15 cellular contexts compared by ENCODE assay signal in the genomic region with DNA sequence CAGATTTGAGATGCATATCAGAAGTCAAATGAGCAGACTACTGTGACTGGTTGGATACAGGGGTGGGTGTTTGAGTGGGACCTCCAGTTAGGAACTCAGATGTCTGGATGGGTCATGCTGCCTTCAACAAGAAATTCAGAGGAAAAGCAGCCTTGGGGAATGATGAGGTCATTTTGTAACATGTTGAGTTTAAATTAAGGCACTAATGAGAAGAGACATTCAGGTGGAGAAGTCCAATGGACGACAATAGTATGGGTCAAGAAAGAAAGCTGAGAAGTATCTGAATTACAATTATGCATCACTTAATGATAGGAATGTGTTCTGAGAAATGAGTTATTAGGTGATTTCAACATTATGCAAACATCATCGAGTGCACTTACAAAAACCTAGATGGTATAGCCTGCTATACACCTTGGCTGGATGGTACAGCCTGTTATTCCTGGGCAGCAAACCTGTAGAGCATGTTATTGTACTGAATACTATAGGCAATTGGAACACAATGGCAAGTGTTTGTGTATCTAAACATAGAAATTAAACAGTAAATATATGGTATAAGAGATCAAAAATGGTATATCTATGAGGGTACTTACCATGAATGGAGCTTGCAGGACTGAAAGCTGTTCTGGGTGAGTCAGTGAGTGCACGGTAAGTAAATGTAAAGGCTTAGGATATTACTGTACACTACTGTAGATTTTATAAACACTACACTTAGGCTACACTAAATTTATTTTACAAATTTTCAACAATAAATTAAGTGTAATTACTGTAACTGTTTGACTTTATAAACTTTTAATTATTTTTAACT.
A peak's percentile ranks its signal among the peaks of the same experiment; 100 is the strongest.
DNase-seq lines count a peak whose midpoint lies in the region; ATAC-seq, FAIRE-seq and TF ChIP-seq lines count a peak whose summit lies in the region.
"Had no signal": no experiment of that assay in that cellular context is flagged by ENCODE, and none has a peak within 500 bp of the region (broad histone marks: within the 10 kb centered on the region; RNA-seq: fewer than 3 reads in every experiment).

No MANE protein-coding gene starts in this region.

- no peak for FAIRE-seq in kidney (lab: Jason Lieb, UNC)

- H4K8ac ChIP-seq in IMR-90 (ENCODE audit: low read depth in 2 of 2, low read length in 2 of 2), result 0 out of 4 replicates have a peak overlapping the region, but pooled peaks of 1 of the 2 experiments have one; percentile 14

- peaks cover 10% of the 10 kb centered on the region; the same call in 2 of the 3 replicates for H3K4me1 Mint-ChIP-seq in GM23338
- H3K4me1 Mint-ChIP-seq: activated CD8-positive, alpha-beta memory T cell treated with anti-CD3 and anti-CD28 coated beads, Interleukin-2, amount 10 ng/mL, durations not matched to agents 7 days and 5 days had no signal

- in situ Hi-C loops in IMR-90 (cut with MboI; ENCODE audit: low sequenced_read_pairs), result loop anchor here (5.0 kb wide), 1 partner anchor 87 kb away; no protein-coding TSS in a partner anchor

- no peak for TF ChIP-seq RAD21 in IMR-90 (IDR thresholded peaks at IDR 0.05; ENCODE audit: low read length)

- peak overlapping the region; percentile 72 for H2AK9ac ChIP-seq in IMR-90 (replicated peaks; ENCODE audit: low read depth, low read length, poor library complexity)

- intact Hi-C loops in IMR-90 (cut with micrococcal nuclease) (loop anchor here (5.0 kb wide), 3 partner anchors 87 to 292 kb away; no protein-coding TSS in a partner anchor), kidney (cut with DNase I) (no loop called here), tibial artery (cut with DNase I; ENCODE audit: low total_unique reads) (no loop called here), left cardiac atrium (cut with DNase I) (no loop called here)

- H3K9ac ChIP-seq in IMR-90 (ENCODE audit: low read depth, low read length) (no peak overlapping the region), kidney (ENCODE audit: low read length in 2 of 2) (no peak overlapping the region)
- H3K9ac ChIP-seq: GM23248, parathyroid adenoma had no signal

- no peaks in the 10 kb centered on the region for H3K36me3 ChIP-seq in IMR-90 (ENCODE audit: control insufficient read depth, insufficient read depth, low read length)
- no peaks in the 10 kb centered on the region for H3K36me3 ChIP-seq in kidney (ENCODE audit: control insufficient read depth in 1 of 2, insufficient read depth in 2 of 2, low read length in 2 of 2)
- H3K36me3 ChIP-seq in tibial artery, result no peaks in the 10 kb centered on the region
- H3K36me3 ChIP-seq in GM23338 (ENCODE audit: insufficient read depth), result no peaks in the 10 kb centered on the region
- H3K36me3 ChIP-seq: spleen had no signal

- no peak overlapping the region for H3K4me2 ChIP-seq in IMR-90 (ENCODE audit: low read depth, low read length)
- no peak overlapping the region for H3K4me2 ChIP-seq in GM23338

- H3F3A ChIP-seq in GM23338 (replicated peaks; ENCODE audit: low read depth), result peaks cover 2% of the 10 kb centered on the region; the same call in 1 of the 2 replicates

- peak overlapping the region; percentile 73; the same call in 1 of the 2 replicates for H3K4ac ChIP-seq in IMR-90 (ENCODE audit: low read depth, low read length)

- H3K27me3 ChIP-seq in IMR-90 (ENCODE audit: control insufficient read depth, insufficient read depth, low read length) (no peaks in the 10 kb centered on the region), tibial artery (no peaks in the 10 kb centered on the region), GM23338 (ENCODE audit: insufficient read depth) (no peaks in the 10 kb centered on the region)
- H3K27me3 ChIP-seq: spleen had no signal

- H3K56ac ChIP-seq in IMR-90 (ENCODE audit: extremely low read depth, insufficient read depth, low read length), result no peak overlapping the region

- dilution Hi-C loops in IMR-90 (cut with HindIII; ENCODE audit: low sequenced_read_pairs, unreplicated experiment), result no loop called here

- DNase-seq in IMR-90, result peak; percentile 55
- DNase-seq in NCI-H748 treated with DMSO at 0.1 percent for 48 hours (lab: John Stamatoyannopoulos, UW), result peak; percentile 85
- DNase-seq in kidney, result no peak
- DNase-seq in tibial artery, result no peak
- no peak for DNase-seq in GM23338 (ENCODE audit: low spot score)
- no peak for DNase-seq in left cardiac atrium
- DNase-seq: activated CD8-positive, alpha-beta memory T cell treated with anti-CD3 and anti-CD28 coated beads, Interleukin-2, amount 10 ng/mL, durations not matched to agents 7 days and 5 days; activated gamma-delta T cell; NCI-H187 treated with DMSO at 0.1 percent for 48 hours; spleen; stimulated activated naive CD4-positive, alpha-beta T cell; T-helper 17 cell had no signal

- H3K9me3 Mint-ChIP-seq in GM23338, result no peaks in the 10 kb centered on the region

- no peak overlapping the region for H3K4me3 Mint-ChIP-seq in GM23338
- H3K4me3 Mint-ChIP-seq: activated CD8-positive, alpha-beta memory T cell treated with anti-CD3 and anti-CD28 coated beads, Interleukin-2, amount 10 ng/mL, durations not matched to agents 7 days and 5 days; T-helper 17 cell had no signal

- ATAC-seq in IMR-90 (ENCODE audit: low read depth) (no peak), GM23338 (no peak), left cardiac atrium (no peak), HG02938 (IDR thresholded peaks at IDR 0.05; ENCODE audit: unreplicated experiment) (no peak)
- ATAC-seq: activated CD8-positive, alpha-beta memory T cell treated with anti-CD3 and anti-CD28 coated beads, Interleukin-2, amount 10 ng/mL, durations not matched to agents 7 days and 5 days; T-helper 17 cell had no signal

- H3K23ac ChIP-seq in IMR-90 (ENCODE audit: low read depth, low read length), result no peak overlapping the region

- CTCF ChIA-PET in IMR-90 (lab: Yijun Ruan, JAX), result no interaction called here

- H3K18ac ChIP-seq in IMR-90 (ENCODE audit: low read depth, low read length), result peak overlapping the region; percentile 67; the same call in 1 of the 2 replicates

- H3K9me3 ChIP-seq in IMR-90 (ENCODE audit: control insufficient read depth, insufficient read depth, low read length) (no peaks in the 10 kb centered on the region), kidney (ENCODE audit: control insufficient read depth in 1 of 2, low read length in 2 of 2) (no peaks in the 10 kb centered on the region), tibial artery (no peaks in the 10 kb centered on the region)
- H3K9me3 ChIP-seq: spleen had no signal

- H3K27me3 Mint-ChIP-seq in GM23338 (ENCODE audit: insufficient read depth, low read depth, poor library complexity), result peaks cover 2% of the 10 kb centered on the region
- H3K27me3 Mint-ChIP-seq: activated CD8-positive, alpha-beta memory T cell treated with anti-CD3 and anti-CD28 coated beads, Interleukin-2, amount 10 ng/mL, durations not matched to agents 7 days and 5 days; T-helper 17 cell had no signal

- peak overlapping the region; percentile 5; the same call in 1 of the 2 replicates for H4K91ac ChIP-seq in IMR-90 (ENCODE audit: insufficient read depth, low read depth, low read length)

- peak overlapping the region; percentile 16 for H2BK5ac ChIP-seq in IMR-90 (ENCODE audit: low read depth, low read length, poor library complexity, severe bottlenecking)

- H3K27ac ChIP-seq in IMR-90 (ENCODE audit: insufficient read depth, low read length) (no peak overlapping the region), kidney (ENCODE audit: low read depth in 2 of 2, low read length in 2 of 2) (peak overlapping the region; percentile 69 to 96), tibial artery (peak overlapping the region; percentile 62 to 74), GM23338 (ENCODE audit: low read depth) (no peak overlapping the region)
- H3K27ac ChIP-seq: GM23248, parathyroid adenoma had no signal

- H3K4me3 ChIP-seq in IMR-90 (ENCODE audit: insufficient read depth, low read depth, low read length), result no peak overlapping the region
- no peak overlapping the region for H3K4me3 ChIP-seq in kidney (ENCODE audit: low read length in 2 of 2)
- H3K4me3 ChIP-seq in tibial artery, result no peak overlapping the region
- H3K4me3 ChIP-seq in GM23338, result no peak overlapping the region
- H3K4me3 ChIP-seq: GM23248, spleen had no signal

- H2BK20ac ChIP-seq in IMR-90 (ENCODE audit: low read depth, low read length), result peak overlapping the region; percentile 74

- TF ChIP-seq CTCF in IMR-90 (conservative IDR thresholded peaks at IDR 0.05; ENCODE audit: low read depth, low read length), result no peak
- TF ChIP-seq CTCF in kidney (IDR thresholded peaks at IDR 0.05; ENCODE audit: borderline replicate concordance, extremely low read depth, insufficient read depth), result no peak
- no peak for TF ChIP-seq CTCF in tibial artery (IDR thresholded peaks at IDR 0.05)
- no peak for TF ChIP-seq CTCF in GM23338 (conservative IDR thresholded peaks at IDR 0.05; ENCODE audit: low read depth in 2 of 2)

- TF ChIP-seq POLR2A in IMR-90 (IDR thresholded peaks at IDR 0.05; ENCODE audit: low read depth, low read length), result no peak

- peaks cover 16% of the 10 kb centered on the region for H3K4me1 ChIP-seq in IMR-90 (ENCODE audit: control insufficient read depth, insufficient read depth, low read length)
- peaks cover 18 to 33% of the 10 kb centered on the region in 2 donors for H3K4me1 ChIP-seq in kidney (ENCODE audit: control insufficient read depth in 1 of 2, insufficient read depth in 1 of 2, low read depth in 1 of 2, low read length in 2 of 2)
- peaks cover 0 to 59% (median 32%) of the 10 kb centered on the region in 4 donors for H3K4me1 ChIP-seq in tibial artery
- peaks cover 29% of the 10 kb centered on the region for H3K4me1 ChIP-seq in GM23338 (ENCODE audit: insufficient read depth)
- H3K4me1 ChIP-seq: parathyroid adenoma had no signal

- H3K79me1 ChIP-seq in IMR-90 (ENCODE audit: low read depth in 1 of 2, low read length in 2 of 2), result peaks cover 0 to 6% of the 10 kb centered on the region in 2 experiments; a peak in 1 of 4 replicates

- peaks cover 15% of the 10 kb centered on the region for H3K9me1 ChIP-seq in IMR-90 (ENCODE audit: insufficient read depth, low read length)

- H4K5ac ChIP-seq in IMR-90 (ENCODE audit: low read depth, low read length), result peak overlapping the region; percentile 18; the same call in 1 of the 2 replicates

- BruUV-seq in IMR-90 (replicated peaks; lab: Mats Ljungman, UMichigan), result no TSS peak

- peak overlapping the region; percentile 67 for H3K14ac ChIP-seq in IMR-90 (replicated peaks; ENCODE audit: low read depth, low read length)

- no peaks in the 10 kb centered on the region for H3K9me2 ChIP-seq in GM23338 (ENCODE audit: insufficient read depth)

- POLR2A ChIA-PET in IMR-90 (lab: Charles Lee; ENCODE audit: unreplicated experiment), result no interaction called here

- no CpG with 5 or more reads among the region's 3 CpGs for WGBS in IMR-90 (ENCODE audit: extremely low coverage in 2 of 2, insufficient read length in 1 of 2), 2 experiments

- peak overlapping the region; percentile 88 for H2BK15ac ChIP-seq in IMR-90 (ENCODE audit: low read depth, low read length)

- H2AFZ ChIP-seq in IMR-90 (replicated peaks; ENCODE audit: low read length, poor library complexity), result no peak overlapping the region
- H2AFZ ChIP-seq in GM23338, result no peak overlapping the region
- H2AFZ ChIP-seq: GM23248, parathyroid adenoma had no signal

- H4K20me1 ChIP-seq in IMR-90 (ENCODE audit: insufficient read depth, low read length) (no peaks in the 10 kb centered on the region), GM23338 (replicated peaks; ENCODE audit: insufficient read depth) (no peaks in the 10 kb centered on the region)

- peak overlapping the region; percentile 82; the same call in 1 of the 2 replicates for H2BK120ac ChIP-seq in IMR-90 (ENCODE audit: low read depth, low read length)

- peak overlapping the region; percentile 80 for H2AK5ac ChIP-seq in IMR-90 (ENCODE audit: low read depth, low read length)

- H3K27ac Mint-ChIP-seq in GM23338, result no peak overlapping the region
- H3K27ac Mint-ChIP-seq: activated CD8-positive, alpha-beta memory T cell treated with anti-CD3 and anti-CD28 coated beads, Interleukin-2, amount 10 ng/mL, durations not matched to agents 7 days and 5 days; T-helper 17 cell had no signal

- no peaks in the 10 kb centered on the region for H3K79me2 ChIP-seq in GM23338 (replicated peaks; ENCODE audit: insufficient read depth)
- H3K79me2 ChIP-seq: parathyroid adenoma had no signal

- H3K36me3 Mint-ChIP-seq in GM23338 (ENCODE audit: low read depth), result no peaks in the 10 kb centered on the region; the same call in 2 of the 3 replicates

Comparison
In these comparisons a context has a peak if more than half of its experiments do, and no peak if none do; other contexts are left out.
1. DNase-seq: peak in IMR-90 (single experiment) and NCI-H748 treated with DMSO at 0.1 percent for 48 hours (single experiment); none in kidney (single experiment), tibial artery (0 of 2), GM23338 (single experiment) and left cardiac atrium (single experiment).
2. H3K27ac ChIP-seq: peak in kidney (2 of 2) and tibial artery (2 of 2); none in IMR-90 (single experiment) and GM23338 (single experiment).